In the genomic region with DNA sequence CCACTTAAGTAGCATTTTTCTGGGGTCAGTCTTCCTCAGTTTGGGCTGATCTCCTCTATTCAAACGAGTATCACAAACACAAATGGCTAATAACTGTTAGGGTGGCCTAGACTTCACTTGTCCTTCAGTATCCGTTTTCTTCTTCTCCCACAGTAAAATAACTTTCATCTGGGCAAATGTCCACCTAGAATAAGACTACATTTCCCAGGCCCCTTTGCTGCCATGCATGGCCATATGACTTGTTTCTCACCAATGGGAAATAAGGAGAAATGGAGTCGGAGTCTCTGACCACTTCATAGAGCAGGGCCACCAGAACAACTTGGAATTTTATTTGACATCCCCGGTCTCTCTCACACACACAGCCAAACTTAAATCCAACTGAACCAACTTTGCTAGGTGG, we compare ENCODE assay signal across 23 cellular contexts. TPM values are rescaled to one million over a fixed set of nuclear protein-coding genes. Genes with fewer than 3 reads are reported as not detected.
DNase-seq lines count a peak whose midpoint lies in the region; ATAC-seq, FAIRE-seq and TF ChIP-seq lines count a peak whose summit lies in the region.
"Had no signal": no experiment of that assay in that cellular context is flagged by ENCODE, and none has a peak within 500 bp of the region (broad histone marks: within the 10 kb centered on the region; RNA-seq: fewer than 3 reads in every experiment).

No MANE protein-coding gene starts in this region.

- H3K23me2 ChIP-seq in H1 (ENCODE audit: low read depth, low read length) = no peaks in the 10 kb centered on the region

- H3K4me1 ChIP-seq in A549 = no peaks in the 10 kb centered on the region
- H3K4me1 ChIP-seq in H1 (replicated peaks in 1 of 4; ENCODE audit: control insufficient read depth in 3 of 4, insufficient read depth in 4 of 4, low read length in 3 of 4) = no peaks in the 10 kb centered on the region

- H2BK120ac ChIP-seq in H1 (replicated peaks; ENCODE audit: low read depth, low read length) = no peak overlapping the region

- ATAC-seq in A549 = peak; percentile 53 to 70; a peak in 3 of 6 replicates
- ATAC-seq in effector memory CD8-positive, alpha-beta T cell (replicated peaks) = no peak
- ATAC-seq: CD8-positive, alpha-beta T cell; PC-3 had no signal

- H3K79me1 ChIP-seq in H1 (ENCODE audit: low read depth, low read length) = no peaks in the 10 kb centered on the region

- no peak overlapping the region for H2AK5ac ChIP-seq in H1 (ENCODE audit: low read depth, low read length)

- no peak overlapping the region for H3K4me3 ChIP-seq in A549
- no peak overlapping the region for H3K4me3 ChIP-seq in H1 (ENCODE audit: extremely low read depth in 1 of 4, insufficient read depth in 2 of 4, low read depth in 3 of 4, low read length in 4 of 4)

- no peak overlapping the region for H3K4me3 Mint-ChIP-seq in effector memory CD8-positive, alpha-beta T cell
- H3K4me3 Mint-ChIP-seq: CD8-positive, alpha-beta T cell had no signal

- H2BK5ac ChIP-seq in H1 (ENCODE audit: low read depth, low read length) = no peak overlapping the region

- no peaks in the 10 kb centered on the region for H4K20me1 ChIP-seq in H1 (replicated peaks in 1 of 2; ENCODE audit: control insufficient read depth in 1 of 2, insufficient read depth in 2 of 2, low read length in 2 of 2)

- TF ChIP-seq POLR2A in A549 (IDR thresholded peaks at IDR 0.05; ENCODE audit: low read length) (no peak), H1 (IDR thresholded peaks at IDR 0.05; ENCODE audit: control extremely low read depth in 1 of 2, low read depth in 2 of 2, low read length in 2 of 2) (no peak)

- H2BK15ac ChIP-seq in H1 (ENCODE audit: low read length) = no peak overlapping the region

- POLR2A ChIA-PET in A549 (lab: Yijun Ruan, JAX) = no interaction called here
- POLR2A ChIA-PET in H1 (lab: Charles Lee; ENCODE audit: partially characterized antibody) = no interaction called here

- H2BK20ac ChIP-seq in H1 (ENCODE audit: low read length) = no peak overlapping the region

- no peaks in the 10 kb centered on the region for H3K4me1 Mint-ChIP-seq in effector memory CD8-positive, alpha-beta T cell (ENCODE audit: low read depth in 2 of 2)

- FAIRE-seq in A549 (lab: Jason Lieb, UNC) (no peak), H1 (lab: Jason Lieb, UNC) (no peak)

- H3K27ac Mint-ChIP-seq in effector memory CD8-positive, alpha-beta T cell = no peak overlapping the region
- H3K27ac Mint-ChIP-seq: CD8-positive, alpha-beta T cell had no signal

- H4K8ac ChIP-seq in H1 (ENCODE audit: extremely low read depth, insufficient read depth, low read length) = no peak overlapping the region

- no peaks in the 10 kb centered on the region; a peak in 2 of 8 replicates for H3K36me3 ChIP-seq in H1 (ENCODE audit: control insufficient read depth in 2 of 4, insufficient read depth in 4 of 4, low read length in 3 of 4)

- H3K36me3 Mint-ChIP-seq in effector memory CD8-positive, alpha-beta T cell (ENCODE audit: insufficient read depth) = peaks cover 3% of the 10 kb centered on the region
- H3K36me3 Mint-ChIP-seq: CD8-positive, alpha-beta T cell had no signal

- H3K9me3 ChIP-seq in A549 (0 out of 3 replicates have a peak, but pooled peaks cover 4% of the 10 kb centered on the region), H1 (ENCODE audit: insufficient read depth in 2 of 2, low read depth in 1 of 2, low read length in 1 of 2) (no peaks in the 10 kb centered on the region)

- no peak overlapping the region for H3K18ac ChIP-seq in H1 (ENCODE audit: extremely low read depth, low read length)

- H3K27ac ChIP-seq in A549 (no peak overlapping the region), H1 (ENCODE audit: low read depth, low read length) (no peak overlapping the region)
- H3K27ac ChIP-seq: KMS-11 had no signal

- H4K5ac ChIP-seq in H1 (ENCODE audit: insufficient read length, low read depth, low read length) = no peak overlapping the region

- H2BK12ac ChIP-seq in H1 (ENCODE audit: low read depth, low read length) = no peak overlapping the region

- WGBS in A549 (ENCODE audit: missing lambda C conversion rate) = 25% methylated on average over 4 of the region's 4 CpGs
- 87% methylated on average over 4 of the region's 4 CpGs; no CpG with 5 or more reads in 1 of the 2 experiments for WGBS in H1 (ENCODE audit: extremely low coverage in 1 of 2, insufficient coverage in 1 of 2, insufficient read length in 1 of 2, insufficient replicate concordance in 2 of 2, low coverage in 1 of 2, low lambda C conversion rate in 2 of 2, missing lambda C conversion rate in 1 of 2), 2 experiments

- no peak overlapping the region for H3K9ac ChIP-seq in H1 (replicated peaks in 1 of 4; ENCODE audit: extremely low read depth in 1 of 4, low read depth in 3 of 4, low read length in 3 of 4)
- H3K9ac ChIP-seq: KMS-11 had no signal

- H4K91ac ChIP-seq in H1 (replicated peaks; ENCODE audit: insufficient read length, low read length) = no peak overlapping the region

- no peak overlapping the region for H3K23ac ChIP-seq in H1 (ENCODE audit: insufficient read length)

- H3K27me3 ChIP-seq in H1 (replicated peaks in 1 of 4; ENCODE audit: control insufficient read depth in 3 of 4, extremely low read depth in 1 of 4, insufficient read depth in 3 of 4, low read length in 3 of 4) = no peaks in the 10 kb centered on the region

- TF ChIP-seq EP300 in A549 (IDR thresholded peaks at IDR 0.05) (no peak), H1 (IDR thresholded peaks at IDR 0.05; ENCODE audit: borderline replicate concordance in 1 of 2, low read depth in 2 of 2, low read length in 2 of 2) (no peak)

- H3K79me2 ChIP-seq in H1 (ENCODE audit: control insufficient read depth in 1 of 2, insufficient read depth in 2 of 2, low read length in 2 of 2) = no peaks in the 10 kb centered on the region

- no peaks in the 10 kb centered on the region for H3K9me3 Mint-ChIP-seq in effector memory CD8-positive, alpha-beta T cell
- H3K9me3 Mint-ChIP-seq: CD8-positive, alpha-beta T cell had no signal

- H2AFZ ChIP-seq in H1 (ENCODE audit: low read length) = 0 out of 2 replicates have a peak overlapping the region, but pooled peaks have one; percentile 30

- no peak overlapping the region for H3K14ac ChIP-seq in H1 (ENCODE audit: insufficient read length)

- H3K27me3 Mint-ChIP-seq in effector memory CD8-positive, alpha-beta T cell = peaks cover 5 to 15% of the 10 kb centered on the region in 2 donors

- H3K56ac ChIP-seq in H1 (replicated peaks; ENCODE audit: insufficient read length, low read depth, low read length) = no peak overlapping the region

- TF ChIP-seq CTCF in A549 (IDR thresholded peaks at IDR 0.05) (no peak), H1 (IDR thresholded peaks at IDR 0.05; ENCODE audit: control extremely low read depth in 1 of 3, insufficient read depth in 1 of 3, low read depth in 1 of 3, low read length in 3 of 3) (no peak)

- no peak for DNase-seq in A549 (ENCODE audit: low read depth in 1 of 2, low spot score in 1 of 2)
- peak; percentile 5 for DNase-seq in DMS114 treated with DMSO at 0.1 percent for 48 hours (lab: John Stamatoyannopoulos, UW; ENCODE audit: unreplicated experiment)
- peak; percentile 33 for DNase-seq in RPMI7951 (ENCODE audit: low read depth)
- DNase-seq in H1 (ENCODE audit: low read depth in 1 of 2, low spot score in 2 of 2) = no peak
- no peak for DNase-seq in Ammon's horn (ENCODE audit: low spot score)
- no peak for DNase-seq in effector memory CD8-positive, alpha-beta T cell
- no peak for DNase-seq in kidney glomerular epithelial cell (lab: John Stamatoyannopoulos, UW)
- DNase-seq: ACHN; C1 segment of cervical spinal cord; Calu3; CD8-positive, alpha-beta T cell; GDM1; H7; NCI-H1105 treated with DMSO at 0.1 percent for 48 hours; NCI-H1694; NCI-H2081; NCI-H2171; NCI-H345; NCI-H524; NCI-H774; PC-3; SHP77 treated with DMSO at 0.1 percent for 48 hours had no signal

- H3K4me2 ChIP-seq in A549 (no peak overlapping the region), H1 (ENCODE audit: insufficient read depth in 1 of 2, low read depth in 2 of 2, low read length in 2 of 2) (no peak overlapping the region)
- H3K4me2 ChIP-seq: KMS-11 had no signal

- CTCF ChIA-PET in A549 (lab: Yijun Ruan, JAX) (interaction anchor here (2.8 kb wide), 1 partner anchor 8 kb away, joined by 12 read pairs; no protein-coding TSS in a partner anchor), H1 (lab: Charles Lee; ENCODE audit: partially characterized antibody) (interaction anchor here (0.7 kb wide), 1 partner anchor 438 kb away, joined by 3 read pairs; no protein-coding TSS in a partner anchor)

- no peak overlapping the region for H3K4ac ChIP-seq in H1 (replicated peaks; ENCODE audit: insufficient read length, low read depth, low read length)

- TF ChIP-seq RAD21 in A549 (conservative IDR thresholded peaks at IDR 0.05 in 1 of 2, IDR thresholded peaks at IDR 0.05 in 1 of 2) = no peak
- no peak for TF ChIP-seq RAD21 in H1 (IDR thresholded peaks at IDR 0.05 in 1 of 2, conservative IDR thresholded peaks at IDR 0.05 in 1 of 2; ENCODE audit: low read depth in 2 of 2, low read length in 2 of 2)

TF ChIP-seq in H1, 55 proteins besides CTCF, POLR2A, EP300 and RAD21 (continues in another document):
- TF ChIP-seq TEAD4 (IDR thresholded peaks at IDR 0.05; ENCODE audit: low read depth, low read length) (no peak), JUND (IDR thresholded peaks at IDR 0.05; ENCODE audit: low read length) (no peak), BACH1 (IDR thresholded peaks at IDR 0.05; ENCODE audit: low read length) (no peak)
- TF ChIP-seq, protein P1, sequence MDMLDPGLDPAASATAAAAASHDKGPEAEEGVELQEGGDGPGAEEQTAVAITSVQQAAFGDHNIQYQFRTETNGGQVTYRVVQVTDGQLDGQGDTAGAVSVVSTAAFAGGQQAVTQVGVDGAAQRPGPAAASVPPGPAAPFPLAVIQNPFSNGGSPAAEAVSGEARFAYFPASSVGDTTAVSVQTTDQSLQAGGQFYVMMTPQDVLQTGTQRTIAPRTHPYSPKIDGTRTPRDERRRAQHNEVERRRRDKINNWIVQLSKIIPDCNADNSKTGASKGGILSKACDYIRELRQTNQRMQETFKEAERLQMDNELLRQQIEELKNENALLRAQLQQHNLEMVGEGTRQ (IDR thresholded peaks at IDR 0.05; ENCODE audit: low read length) = peak; percentile 55

RNA-seq across cellular contexts. Expression of gene SULF2, which starts 51.4 kb away (rescaled TPM):
- polyA plus RNA-seq in A549 (2011; rRNA removed) (5.8 and 14.9 TPM in 2 replicates), A549 (2017; fragmentation: RNase III; extraction: RNeasy Plus Mini Kit Qiagen cat#74134 plus additional on column Dnase treatment) (16.8 to 25.2 TPM (median 21.3 TPM) in 3 replicates), H1 (2011; rRNA removed) (15.7 and 29.0 TPM in 2 replicates)
- 5.1 and 5.4 TPM in 2 replicates for polyA plus RNA-seq in A549 (2012; cell fraction: cytosol; rRNA removed)
- polyA plus RNA-seq in A549 (2012; cell fraction: nucleus; rRNA removed) = 8.0 and 9.9 TPM in 2 replicates
- 10.6 and 15.1 TPM in 2 replicates for polyA minus RNA-seq in A549 (2011; rRNA and poly(A)+ RNA removed)
- total RNA-seq in RPMI7951 (2014; rRNA removed; shearing (Covaris generic)) = 66.1 and 74.4 TPM in 2 replicates
- total RNA-seq in H1 (2021; fragmentation: NEBNext Ultra II Directional; extraction: Animal tissue kit (Norgen Biotek cat#: 25700)) = 27.1 and 28.2 TPM in 2 replicates
- polyA plus RNA-seq in H1 (2011; cell fraction: cytosol; rRNA removed) = 11.1 TPM
- 33.9 TPM for polyA plus RNA-seq in H1 (2011; cell fraction: nucleus; rRNA removed)
- polyA plus RNA-seq in H1 (2012, experiment 1 of 2) = 23.8 to 30.2 TPM (median 28.1 TPM) in 4 replicates
- polyA plus RNA-seq in H1 (2012, experiment 2 of 2) = 12.7 TPM
- polyA plus RNA-seq in H1 (2013, experiment 1 of 2) = 37.3 TPM
- polyA plus RNA-seq in H1 (2013, experiment 2 of 2) = 40.1 TPM
- polyA minus RNA-seq in H1 (2011; rRNA and poly(A)+ RNA removed) = 14.7 and 19.0 TPM in 2 replicates
- 18.0 TPM for polyA minus RNA-seq in H1 (2011; cell fraction: cytosol; rRNA and poly(A)+ RNA removed)
- polyA minus RNA-seq in H1 (2011; cell fraction: nucleus; rRNA and poly(A)+ RNA removed) = 26.7 TPM

Comparison
In these comparisons a context has a peak if more than half of its experiments do, and no peak if none do; other contexts are left out.
1. DNase-seq: peak in DMS114 treated with DMSO at 0.1 percent for 48 hours (single experiment) and RPMI7951 (single experiment); none in A549 (0 of 2), H1 (0 of 2), Ammon's horn (single experiment), effector memory CD8-positive, alpha-beta T cell (0 of 3) and kidney glomerular epithelial cell (single experiment).